14 cellular contexts compared by ENCODE assay signal in genomic region chr2:149885468-149885867, GRCh38.
DNase-seq lines count a peak whose midpoint lies in the region; ATAC-seq, FAIRE-seq and TF ChIP-seq lines count a peak whose summit lies in the region.
"Had no signal": no experiment of that assay in that cellular context is flagged by ENCODE, and none has a peak within 500 bp of the region (broad histone marks: within the 10 kb centered on the region; RNA-seq: fewer than 3 reads in every experiment).

No MANE protein-coding gene starts in this region.

- no peaks in the 10 kb centered on the region for H3K27me3 ChIP-seq in neural progenitor cell
- H3K27me3 ChIP-seq: hepatocyte had no signal

- H3K9ac ChIP-seq in neural progenitor cell = no peak overlapping the region

- H3K4me3 Mint-ChIP-seq in neural progenitor cell = no peak overlapping the region
- H3K4me3 Mint-ChIP-seq in natural killer cell treated with Interleukin-12 subunit alpha and Interleukin-12 subunit beta and Interleukin-15 and Interleukin-18, amount 100 ng/mL, for 72 hours = no peak overlapping the region
- H3K4me3 Mint-ChIP-seq: activated T-cell treated with anti-CD3 and anti-CD28 coated beads, Interleukin-2, amount 50 U/mL, for 4 hours; H9 had no signal

- peaks cover 13% of the 10 kb centered on the region for H3K4me1 Mint-ChIP-seq in neural progenitor cell
- H3K4me1 Mint-ChIP-seq in natural killer cell treated with Interleukin-12 subunit alpha and Interleukin-12 subunit beta and Interleukin-15 and Interleukin-18, amount 100 ng/mL, for 72 hours (ENCODE audit: low read depth in 2 of 2) = no peaks in the 10 kb centered on the region
- H3K4me1 Mint-ChIP-seq: H9 had no signal

- no peak for ATAC-seq in natural killer cell treated with Interleukin-12 subunit alpha and Interleukin-12 subunit beta and Interleukin-15 and Interleukin-18, amount 100 ng/mL, for 72 hours
- ATAC-seq: activated T-cell treated with anti-CD3 and anti-CD28 coated beads, Interleukin-2, amount 50 U/mL, for 4 hours had no signal

- no peaks in the 10 kb centered on the region for H3F3A ChIP-seq in neural progenitor cell (ENCODE audit: low read depth)

- H2AFZ ChIP-seq in neural progenitor cell (replicated peaks) = no peak overlapping the region
- H2AFZ ChIP-seq: hepatocyte had no signal

- H3K4me3 ChIP-seq in neural progenitor cell = no peak overlapping the region
- H3K4me3 ChIP-seq: hepatocyte had no signal

- H3K4me1 ChIP-seq in neural progenitor cell = no peaks in the 10 kb centered on the region

- H3K9me3 ChIP-seq in neural progenitor cell (ENCODE audit: low read depth) = no peaks in the 10 kb centered on the region

- no peak for TF ChIP-seq CTCF in neural progenitor cell (IDR thresholded peaks at IDR 0.05)

- H3K79me2 ChIP-seq in neural progenitor cell (ENCODE audit: low read depth) = no peaks in the 10 kb centered on the region
- H3K79me2 ChIP-seq: hepatocyte had no signal

- no peaks in the 10 kb centered on the region for H3K9me3 Mint-ChIP-seq in neural progenitor cell
- H3K9me3 Mint-ChIP-seq in natural killer cell treated with Interleukin-12 subunit alpha and Interleukin-12 subunit beta and Interleukin-15 and Interleukin-18, amount 100 ng/mL, for 72 hours = peaks cover 15% of the 10 kb centered on the region

- no peak for FAIRE-seq in urothelium cell line (lab: Jason Lieb, UNC)

- peak; percentile 23 for DNase-seq in NCI-H82 (lab: John Stamatoyannopoulos, UW)
- no peak for DNase-seq in NCI-H82 treated with DMSO at 0.1 percent for 48 hours (lab: John Stamatoyannopoulos, UW; ENCODE audit: unreplicated experiment)
- peak; percentile 72 for DNase-seq in NCI-H2171 (lab: John Stamatoyannopoulos, UW)
- peak; percentile 43 for DNase-seq in epithelial cell of prostate (ENCODE audit: low read depth, low spot score)
- DNase-seq in urothelium cell line (ENCODE audit: low spot score) = peak; percentile 5
- DNase-seq in neural progenitor cell (ENCODE audit: low spot score) = no peak
- no peak for DNase-seq in natural killer cell treated with Interleukin-12 subunit alpha and Interleukin-12 subunit beta and Interleukin-15 and Interleukin-18, amount 100 ng/mL, for 72 hours (ENCODE audit: low spot score)
- DNase-seq in epidermal melanocyte (ENCODE audit: insufficient read length, low spot score) = no peak
- DNase-seq: activated CD4-positive, CD25-positive, alpha-beta regulatory T cell; activated T-cell treated with anti-CD3 and anti-CD28 coated beads, Interleukin-2, amount 50 U/mL, for 4 hours; aorta; effector CD4-positive, alpha-beta T cell; H9 had no signal

- no peak overlapping the region for H3K27ac Mint-ChIP-seq in neural progenitor cell
- no peak overlapping the region for H3K27ac Mint-ChIP-seq in natural killer cell treated with Interleukin-12 subunit alpha and Interleukin-12 subunit beta and Interleukin-15 and Interleukin-18, amount 100 ng/mL, for 72 hours
- H3K27ac Mint-ChIP-seq: H9 had no signal

- no peaks in the 10 kb centered on the region for H4K20me1 ChIP-seq in neural progenitor cell (ENCODE audit: low read depth)

- H3K36me3 ChIP-seq in neural progenitor cell = no peaks in the 10 kb centered on the region

- peaks cover 5% of the 10 kb centered on the region for H3K27me3 Mint-ChIP-seq in neural progenitor cell (ENCODE audit: insufficient read depth, low read depth)
- H3K27me3 Mint-ChIP-seq in natural killer cell treated with Interleukin-12 subunit alpha and Interleukin-12 subunit beta and Interleukin-15 and Interleukin-18, amount 100 ng/mL, for 72 hours = no peaks in the 10 kb centered on the region

- H3K27ac ChIP-seq in epithelial cell of prostate (peak overlapping the region; percentile 14), neural progenitor cell (no peak overlapping the region)
- H3K27ac ChIP-seq: hepatocyte had no signal

- no peak overlapping the region for H3K4me2 ChIP-seq in neural progenitor cell
- H3K4me2 ChIP-seq: hepatocyte had no signal

- no peaks in the 10 kb centered on the region for H3K36me3 Mint-ChIP-seq in neural progenitor cell
- peaks cover 5% of the 10 kb centered on the region for H3K36me3 Mint-ChIP-seq in natural killer cell treated with Interleukin-12 subunit alpha and Interleukin-12 subunit beta and Interleukin-15 and Interleukin-18, amount 100 ng/mL, for 72 hours

Comparison
In these comparisons a context has a peak if more than half of its experiments do, and no peak if none do; other contexts are left out.
1. DNase-seq: peak in NCI-H82 (single experiment), NCI-H2171 (single experiment), epithelial cell of prostate (single experiment) and urothelium cell line (single experiment); none in NCI-H82 treated with DMSO at 0.1 percent for 48 hours (single experiment), neural progenitor cell (single experiment), natural killer cell treated with Interleukin-12 subunit alpha and Interleukin-12 subunit beta and Interleukin-15 and Interleukin-18, amount 100 ng/mL, for 72 hours (single experiment) and epidermal melanocyte (single experiment).